ENCODE assay signal across 7 cellular contexts in genomic region chr16:21300309-21301167, GRCh38. TPM values are rescaled to one million over a fixed set of nuclear protein-coding genes. Genes with fewer than 3 reads are reported as not detected.
DNase-seq lines count a peak whose midpoint lies in the region; ATAC-seq and TF ChIP-seq lines count a peak whose summit lies in the region.

No MANE protein-coding gene starts in this region.

- in situ Hi-C loops in SK-MEL-5 (cut with HindIII; ENCODE audit: low pct_unique_long_range_greater_than_20kb, low sequenced_read_pairs): no loop called here

- DNase-seq in NB4 (ENCODE audit: low read depth): peak; percentile 96
- DNase-seq in SK-MEL-5 (ENCODE audit: low read depth, low spot score): peak; percentile 99
- peak; percentile 91 for DNase-seq in iPS DF 19.7 (ENCODE audit: low read depth, low spot score)
- DNase-seq in renal cortical epithelial cell (ENCODE audit: low read depth): peak; percentile 100

- H3K36me3 Mint-ChIP-seq in brain: no peaks in the 10 kb centered on the region

- peak; percentile 67 for ATAC-seq in HG02571 (IDR thresholded peaks at IDR 0.05; ENCODE audit: unreplicated experiment)

- H3K9me3 Mint-ChIP-seq in brain: no peaks in the 10 kb centered on the region

- peak overlapping the region; percentile 78 for H3K4me3 ChIP-seq in NB4 (ENCODE audit: low read depth, low read length)

- peak overlapping the region in 2 of 5 experiments; percentile 9 to 32 for H3K27ac Mint-ChIP-seq in brain

- TF ChIP-seq POLR2A in NB4 (IDR thresholded peaks at IDR 0.05; ENCODE audit: extremely low read depth, insufficient read length): peak; percentile 72

- H3K27me3 Mint-ChIP-seq in brain: peaks cover 61% of the 10 kb centered on the region

- peaks cover 23% of the 10 kb centered on the region for H3K4me1 Mint-ChIP-seq in brain

- H3K4me3 Mint-ChIP-seq in brain: peak overlapping the region; percentile 86 to 95 (median 91)

- TF ChIP-seq CTCF in GM12874 (IDR thresholded peaks at IDR 0.05; ENCODE audit: insufficient read depth, low read depth, low read length) (peak; percentile 64), NB4 (IDR thresholded peaks at IDR 0.05; ENCODE audit: low read depth, low read length) (peak; percentile 79), brain (conservative IDR thresholded peaks at IDR 0.05) (peak; percentile 84 to 88)

RNA-seq across cellular contexts. Expression of gene CRYM, which starts 22.4 kb away (rescaled TPM):
- 2.0 and 2.6 TPM in 2 replicates for total RNA-seq in SK-MEL-5 (2014; rRNA removed; shearing (Covaris generic))
- polyA plus RNA-seq in SK-MEL-5 (2015; cell fraction: cytosol; rRNA removed): 3.3 and 3.4 TPM in 2 replicates
- polyA plus RNA-seq in SK-MEL-5 (2015; cell fraction: nucleus; rRNA removed): 2.4 TPM in 2 replicates
- 27.2 TPM for polyA plus RNA-seq in brain (ENCODE audit: insufficient read depth, low read depth, low replicate concordance)
- total RNA-seq in renal cortical epithelial cell: 4.7 and 5.0 TPM in 2 replicates

Comparison
In these comparisons a context has a peak if more than half of its experiments do, and no peak if none do; other contexts are left out.
1. Peak in every context shown above with its lines: DNase-seq, ATAC-seq and H3K4me3 ChIP-seq.